ENCODE assay signal across 8 cellular contexts in genomic region chr1:38990746-38991637, GRCh38. TPM values are rescaled to one million over a fixed set of nuclear protein-coding genes. Genes with fewer than 3 reads are reported as not detected.
DNase-seq lines count a peak whose midpoint lies in the region; ATAC-seq and TF ChIP-seq lines count a peak whose summit lies in the region.

AKIRIN1 (plus strand) TSS chr1:38991276; CDS start chr1:38991381, 105 bp downstream.

- H3K36me3 ChIP-seq in ovary = no peaks in the 10 kb centered on the region
- H3K36me3 ChIP-seq in thymus (ENCODE audit: control insufficient read depth, insufficient read depth) = peaks cover 5% of the 10 kb centered on the region

- H3K4me3 ChIP-seq in GM12865 (ENCODE audit: low read depth, low read length) = peak within 1 kb of the TSS; percentile 99
- peak within 1 kb of the TSS; percentile 99 for H3K4me3 ChIP-seq in ovary
- H3K4me3 ChIP-seq in thymus (ENCODE audit: low read length) = peak within 1 kb of the TSS; percentile 99

- TF ChIP-seq CTCF in GM12865 (IDR thresholded peaks at IDR 0.05; ENCODE audit: insufficient read depth, low read depth, low read length, missing control alignments) = no peak
- TF ChIP-seq CTCF in ovary (IDR thresholded peaks at IDR 0.05) = peak in 2 of 3 donors; percentile 36 to 47

- DNase-seq in GM12865 (ENCODE audit: low read depth) (peak; percentile 99), NCI-H128 (lab: John Stamatoyannopoulos, UW; ENCODE audit: unreplicated experiment) (peak; percentile 96), SW 1271 (lab: John Stamatoyannopoulos, UW) (peak; percentile 37 to 91), Right ventricle myocardium inferior (ENCODE audit: missing footprints) (peak; percentile 99), ovary (peak; percentile 98 to 99 (median 99))
- peak; percentile 92 for DNase-seq in activated naive CD8-positive, alpha-beta T cell treated with anti-CD3 and anti-CD28 coated beads, Interleukin-2, amount 50 U/mL, for 16 hours (ENCODE audit: low read depth, low spot score)

- WGBS in ovary, 3 donors = 1% methylated on average over 37 to 76 of the region's 76 CpGs
- WGBS in thymus = under 1% methylated on average over 76 of the region's 76 CpGs

- intact Hi-C loops in Right ventricle myocardium inferior (cut with DNase I) (loop anchor here (5.0 kb wide), 3 partner anchors 36 to 134 kb away; partner anchors contain the start of genes MYCBP, NDUFS5 and RRAGC), ovary (cut with DNase I) (loop anchor here in 2 of 4 donors (10.0 kb wide), 1 partner anchor 116 kb away; the partner anchor contains the start of gene MYCBP (in 2 of the 2))

- TF ChIP-seq POLR2A in ovary (IDR thresholded peaks at IDR 0.05) = peak; percentile 97

- H3K27me3 ChIP-seq in ovary = no peaks in the 10 kb centered on the region
- no peaks in the 10 kb centered on the region for H3K27me3 ChIP-seq in thymus (ENCODE audit: control insufficient read depth, insufficient read depth)

- H3K4me1 ChIP-seq in ovary (ENCODE audit: insufficient read depth) (peaks cover 5% of the 10 kb centered on the region), thymus (ENCODE audit: control insufficient read depth, insufficient read depth, low read length) (peaks cover 13% of the 10 kb centered on the region)

- TF ChIP-seq EP300 in ovary (IDR thresholded peaks at IDR 0.05) = no peak

- no peaks in the 10 kb centered on the region for H3K9me3 ChIP-seq in ovary
- no peaks in the 10 kb centered on the region for H3K9me3 ChIP-seq in thymus (ENCODE audit: control insufficient read depth)

- ATAC-seq in HG02759 (IDR thresholded peaks at IDR 0.05; ENCODE audit: unreplicated experiment) (peak; percentile 96), Right ventricle myocardium inferior (peak; percentile 99)

- H3K27ac ChIP-seq in ovary (peak within 1 kb of the TSS; percentile 68 to 83), thymus (ENCODE audit: low read depth) (peak within 1 kb of the TSS; percentile 95)

RNA-seq across cellular contexts. Expression of gene AKIRIN1, which starts in this region (rescaled TPM):
- 65.7 TPM for total RNA-seq in Right ventricle myocardium inferior
- total RNA-seq in ovary = 10 to 100 TPM; 19.1 to 49.0 (median 42.4) TPM
- polyA plus RNA-seq in ovary = 10 to 100 TPM; 14.9 to 64.6 TPM
- polyA plus RNA-seq in thymus = 40.3 TPM

Comparison
In these comparisons a context has a peak if more than half of its experiments do, and no peak if none do; other contexts are left out.
1. Peak in every context shown above with its lines: DNase-seq, ATAC-seq, H3K4me3 ChIP-seq and H3K27ac ChIP-seq.